In genomic region chr4:32775049-32775448, GRCh38 we compare ENCODE assay signal across 7 cellular contexts.
DNase-seq lines count a peak whose midpoint lies in the region; ATAC-seq and TF ChIP-seq lines count a peak whose summit lies in the region.

No MANE protein-coding gene starts in this region.

- no peaks in the 10 kb centered on the region for H3K4me1 ChIP-seq in gastrocnemius medialis

- H3K27ac ChIP-seq in gastrocnemius medialis = no peak overlapping the region

- intact Hi-C loops in gastrocnemius medialis (cut with DNase I; ENCODE audit: low total_unique reads) = no loop called here

- ATAC-seq in gastrocnemius medialis = no peak
- no peak for ATAC-seq in HG02763 (IDR thresholded peaks at IDR 0.05; ENCODE audit: unreplicated experiment)

- H3K27me3 ChIP-seq in gastrocnemius medialis = no peaks in the 10 kb centered on the region

- no peak for TF ChIP-seq POLR2A in gastrocnemius medialis (IDR thresholded peaks at IDR 0.05)

- H3K9me3 ChIP-seq in gastrocnemius medialis = no peaks in the 10 kb centered on the region

- H3K36me3 ChIP-seq in gastrocnemius medialis = no peaks in the 10 kb centered on the region

- no peak overlapping the region for H3K4me3 ChIP-seq in gastrocnemius medialis

- DNase-seq in HT-29 (ENCODE audit: low spot score) (peak; percentile 56), NOMO-1 treated with DMSO at 0.1 percent for 48 hours (lab: John Stamatoyannopoulos, UW; ENCODE audit: unreplicated experiment) (peak; percentile 71), fibroblast of gingiva (ENCODE audit: low read depth) (peak; percentile 1), pons (ENCODE audit: low spot score) (peak; percentile 53), gastrocnemius medialis (no peak)
- no peak for DNase-seq in stimulated activated CD4-positive, alpha-beta T cell treated with anti-CD3 and anti-CD28 coated beads, Interleukin-2, amount 100 ng/mL, for 24 hours

- TF ChIP-seq CTCF in gastrocnemius medialis (IDR thresholded peaks at IDR 0.05 in 4 of 5, conservative IDR thresholded peaks at IDR 0.05 in 1 of 5) = no peak

- in situ Hi-C loops in gastrocnemius medialis (cut with MboI; ENCODE audit: low sequenced_read_pairs in 4 of 4) = no loop called here

Comparison
In these comparisons a context has a peak if more than half of its experiments do, and no peak if none do; other contexts are left out.
1. DNase-seq: peak in HT-29 (single experiment), NOMO-1 treated with DMSO at 0.1 percent for 48 hours (single experiment), fibroblast of gingiva (single experiment) and pons (single experiment); none in stimulated activated CD4-positive, alpha-beta T cell treated with anti-CD3 and anti-CD28 coated beads, Interleukin-2, amount 100 ng/mL, for 24 hours (0 of 2) and gastrocnemius medialis (0 of 2).